ENCODE assay signal across 26 cellular contexts in the genomic region with DNA sequence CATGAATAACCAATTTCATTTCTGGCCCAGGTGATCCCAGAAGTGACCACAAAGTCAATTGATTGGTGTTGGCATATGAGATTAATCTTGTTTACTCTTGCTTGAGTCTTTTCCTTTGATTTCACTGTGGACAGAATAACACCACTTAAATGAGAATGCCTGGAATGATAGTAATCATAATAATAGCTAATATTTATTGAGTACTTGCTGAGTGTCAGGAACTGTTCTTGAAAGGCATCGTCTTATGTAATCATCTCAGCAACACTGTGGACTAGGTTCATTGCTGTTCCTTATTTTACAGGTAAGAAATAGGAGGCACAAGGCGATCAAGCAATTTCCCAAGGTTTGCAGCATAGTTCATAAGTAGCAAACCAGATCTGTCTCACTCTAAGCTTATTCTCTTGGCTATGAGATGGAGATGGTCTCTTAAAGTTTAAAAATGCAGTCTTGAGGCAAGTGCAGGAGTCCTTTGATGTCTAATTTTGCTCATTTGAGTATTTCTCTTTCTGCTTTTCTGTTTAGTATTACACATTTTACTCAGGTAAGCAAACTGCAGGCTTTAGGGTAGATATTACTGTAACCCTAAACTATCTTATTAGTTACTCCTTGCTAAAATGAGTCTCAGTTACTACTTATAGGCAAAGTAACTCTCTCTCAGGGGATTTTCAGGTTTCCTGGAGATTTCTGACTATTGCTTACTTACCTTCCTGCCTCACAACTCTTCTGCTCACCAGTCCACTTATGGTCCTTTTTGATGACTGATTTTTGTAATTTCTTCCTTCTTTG. TPM values are rescaled to one million over a fixed set of nuclear protein-coding genes. Genes with fewer than 3 reads are reported as not detected.
"Had no signal": no experiment of that assay in that cellular context is flagged by ENCODE, and none has a peak within 500 bp of the region (broad histone marks: within the 10 kb centered on the region; RNA-seq: fewer than 3 reads in every experiment).

No MANE protein-coding gene starts in this region.

- H3K9me3 ChIP-seq: mucosa of descending colon, right lobe of liver, testis, transverse colon had no signal

- DNase-seq: activated CD4-positive, alpha-beta memory T cell treated with anti-CD3 and anti-CD28 coated beads for 36 hours; activated CD4-positive, alpha-beta T cell treated with anti-CD3 and anti-CD28 coated beads for 4 hours; activated CD8-positive, alpha-beta memory T cell treated with anti-CD3 and anti-CD28 coated beads, Interleukin-2, amount 50 U/mL, for 4 hours; activated effector memory CD4-positive, alpha-beta T cell treated with anti-CD3 and anti-CD28 coated beads, Interleukin-2, amount 50 U/mL, for 16 hours; activated naive CD4-positive, alpha-beta T cell treated with anti-CD3 and anti-CD28 coated beads for 36 hours; activated naive CD8-positive, alpha-beta T cell treated with anti-CD3 and anti-CD28 coated beads, Interleukin-2, amount 10 ng/mL, durations not matched to agents 7 days and 5 days; activated T-cell treated with anti-CD3 and anti-CD28 coated beads, Interleukin-2, amount 50 U/mL, for 1 hour; amniotic stem cell; caudate nucleus; cortex of kidney; effector memory CD8-positive, alpha-beta T cell; foreskin keratinocyte; glutamatergic neuron; left ventricle myocardium superior; mucosa of descending colon; right lobe of liver; stimulated activated CD4-positive, alpha-beta T cell treated with anti-CD3 and anti-CD28 coated beads, Interleukin-2, amount 100 ng/mL, for 48 hours; stimulated activated naive CD8-positive, alpha-beta T cell treated with anti-CD3 and anti-CD28 coated beads, Interleukin-15, Interleukin-2, amounts not matched to agents 100 U/mL and 50 U/mL, for 24 hours; T-helper 1 cell; testis; transverse colon had no signal

- ATAC-seq: effector memory CD8-positive, alpha-beta T cell; esophagus mucosa; foreskin keratinocyte; left ventricle myocardium superior; mucosa of descending colon; natural killer cell treated with Interleukin-12 subunit alpha and Interleukin-12 subunit beta and Interleukin-15 and Interleukin-18, amount 100 ng/mL, for 72 hours; stimulated activated naive CD8-positive, alpha-beta T cell treated with anti-CD3 and anti-CD28 coated beads, Interleukin-15, Interleukin-2, amounts not matched to agents 100 U/mL and 50 U/mL, for 24 hours had no signal

- H3K36me3 Mint-ChIP-seq: activated CD4-positive, alpha-beta memory T cell treated with anti-CD3 and anti-CD28 coated beads for 36 hours; activated naive CD8-positive, alpha-beta T cell treated with anti-CD3 and anti-CD28 coated beads, Interleukin-2, amount 10 ng/mL, durations not matched to agents 7 days and 5 days; natural killer cell treated with Interleukin-12 subunit alpha and Interleukin-12 subunit beta and Interleukin-15 and Interleukin-18, amount 100 ng/mL, for 72 hours had no signal

- H3K4me3 Mint-ChIP-seq: activated CD4-positive, alpha-beta memory T cell treated with anti-CD3 and anti-CD28 coated beads for 36 hours; activated naive CD4-positive, alpha-beta T cell treated with anti-CD3 and anti-CD28 coated beads for 36 hours; activated naive CD8-positive, alpha-beta T cell treated with anti-CD3 and anti-CD28 coated beads, Interleukin-2, amount 10 ng/mL, durations not matched to agents 7 days and 5 days; activated T-helper 1 cell treated with anti-CD3 and anti-CD28 coated beads, Interleukin-12 subunit alpha, Interleukin-12 subunit beta, Interleukin-2, Interleukin-4 antibody, amounts not matched to agents 30 ng/mL and 10 ng/mL and 1 ng/mL, durations not matched to agents 14 hours and 24 hours and 36 hours; effector memory CD8-positive, alpha-beta T cell; natural killer cell treated with Interleukin-12 subunit alpha and Interleukin-12 subunit beta and Interleukin-15 and Interleukin-18, amount 100 ng/mL, for 72 hours; T-helper 2 cell treated with Interferon-gamma antibody and Interleukin-4, amounts not matched to agents 5 μg/mL and 100 μg/mL, for 36 hours had no signal

- H3K4me3 ChIP-seq: mucosa of descending colon, right lobe of liver, testis, transverse colon had no signal

- H3K36me3 ChIP-seq: transverse colon had no signal

- H3K4me1 ChIP-seq: testis, transverse colon had no signal

- FAIRE-seq: islet of Langerhans had no signal

- H3K27ac Mint-ChIP-seq: activated CD4-positive, alpha-beta memory T cell treated with anti-CD3 and anti-CD28 coated beads for 36 hours; activated naive CD4-positive, alpha-beta T cell treated with anti-CD3 and anti-CD28 coated beads for 36 hours; activated naive CD8-positive, alpha-beta T cell treated with anti-CD3 and anti-CD28 coated beads, Interleukin-2, amount 10 ng/mL, durations not matched to agents 7 days and 5 days; activated T-helper 1 cell treated with anti-CD3 and anti-CD28 coated beads, Interleukin-12 subunit alpha, Interleukin-12 subunit beta, Interleukin-2, Interleukin-4 antibody, amounts not matched to agents 30 ng/mL and 10 ng/mL and 1 ng/mL, durations not matched to agents 14 hours and 24 hours and 36 hours; effector memory CD8-positive, alpha-beta T cell; natural killer cell treated with Interleukin-12 subunit alpha and Interleukin-12 subunit beta and Interleukin-15 and Interleukin-18, amount 100 ng/mL, for 72 hours; T-helper 2 cell treated with Interferon-gamma antibody and Interleukin-4, amounts not matched to agents 5 μg/mL and 100 μg/mL, for 36 hours had no signal

- H3K4me1 Mint-ChIP-seq: activated naive CD8-positive, alpha-beta T cell treated with anti-CD3 and anti-CD28 coated beads, Interleukin-2, amount 10 ng/mL, durations not matched to agents 7 days and 5 days had no signal

- H3K27ac ChIP-seq: foreskin keratinocyte, right lobe of liver, testis, transverse colon had no signal

- H3K27me3 ChIP-seq: foreskin keratinocyte, right lobe of liver, testis, transverse colon had no signal

- H3K9me3 Mint-ChIP-seq: activated CD4-positive, alpha-beta memory T cell treated with anti-CD3 and anti-CD28 coated beads for 36 hours; activated naive CD4-positive, alpha-beta T cell treated with anti-CD3 and anti-CD28 coated beads for 36 hours; activated naive CD8-positive, alpha-beta T cell treated with anti-CD3 and anti-CD28 coated beads, Interleukin-2, amount 10 ng/mL, durations not matched to agents 7 days and 5 days; activated T-helper 1 cell treated with anti-CD3 and anti-CD28 coated beads, Interleukin-12 subunit alpha, Interleukin-12 subunit beta, Interleukin-2, Interleukin-4 antibody, amounts not matched to agents 30 ng/mL and 10 ng/mL and 1 ng/mL, durations not matched to agents 14 hours and 24 hours and 36 hours; effector memory CD8-positive, alpha-beta T cell; natural killer cell treated with Interleukin-12 subunit alpha and Interleukin-12 subunit beta and Interleukin-15 and Interleukin-18, amount 100 ng/mL, for 72 hours; T-helper 2 cell treated with Interferon-gamma antibody and Interleukin-4, amounts not matched to agents 5 μg/mL and 100 μg/mL, for 36 hours had no signal

RNA-seq across cellular contexts. Expression of a gene that starts 6.3 kb away (rescaled TPM):
- total RNA-seq: activated T-helper 1 cell treated with anti-CD3 and anti-CD28 coated beads, Interleukin-12 subunit alpha, Interleukin-12 subunit beta, Interleukin-2, Interleukin-4 antibody, amounts not matched to agents 30 ng/mL and 10 ng/mL and 1 ng/mL, durations not matched to agents 14 hours and 24 hours and 36 hours; natural killer cell treated with Interleukin-12 subunit alpha and Interleukin-12 subunit beta and Interleukin-15 and Interleukin-18, amount 100 ng/mL, for 72 hours had no signal
